Comparison of ENCODE assay signal across 8 cellular contexts in genomic region chr10:103396789-103397087, GRCh38. TPM values are rescaled to one million over a fixed set of nuclear protein-coding genes. Genes with fewer than 3 reads are reported as not detected.
DNase-seq lines count a peak whose midpoint lies in the region; ATAC-seq and TF ChIP-seq lines count a peak whose summit lies in the region.

No MANE protein-coding gene starts in this region.

- TSS peak; percentile 70 for BruUV-seq in mammary epithelial cell (replicated peaks; lab: Mats Ljungman, UMichigan)

- in situ Hi-C loops in mammary epithelial cell (cut with MboI; ENCODE audit: low sequenced_read_pairs in 2 of 2) = no loop called here

- CTCF ChIA-PET in AG04449 (lab: Yijun Ruan, JAX) = interaction anchor here (1.0 to 2.3 kb wide), 4 partner anchors 9 to 17 kb away, joined by 3 to 6 read pairs (median 3); no protein-coding TSS in a partner anchor
- CTCF ChIA-PET in mammary epithelial cell (lab: Charles Lee; ENCODE audit: low non-redundant PET) = no interaction called here

- peaks cover 86% of the 10 kb centered on the region for H3K79me2 ChIP-seq in mammary epithelial cell (ENCODE audit: insufficient read depth, low read length)

- H3K27me3 ChIP-seq in mammary epithelial cell (ENCODE audit: insufficient read depth, low read length) = no peaks in the 10 kb centered on the region
- no peaks in the 10 kb centered on the region for H3K27me3 ChIP-seq in mucosa of stomach (ENCODE audit: control insufficient read depth, insufficient read depth, low read length)

- 1% methylated on average over 8 of the region's 8 CpGs for WGBS in mammary epithelial cell (ENCODE audit: low coverage, missing lambda C conversion rate)

- H3K9me3 ChIP-seq in mammary epithelial cell (replicated peaks; ENCODE audit: insufficient read depth, low read length) (no peaks in the 10 kb centered on the region), mucosa of stomach (ENCODE audit: control insufficient read depth, low read length) (no peaks in the 10 kb centered on the region)

- dilution Hi-C loops in mammary epithelial cell (cut with HindIII; ENCODE audit: low sequenced_read_pairs) = loop anchor here (5.0 to 10.0 kb wide), 3 partner anchors 36 to 96 kb away; partner anchors contain the start of genes CALHM1, CALHM2 and NEURL1

- DNase-seq in AG04449 (ENCODE audit: low read depth, low spot score) (no peak), mammary epithelial cell (no peak), NCI-H446 treated with DMSO at 0.1 percent for 48 hours (lab: John Stamatoyannopoulos, UW) (no peak), GM10266 (ENCODE audit: extremely low spot score) (no peak)
- no peak for DNase-seq in stimulated activated CD4-positive, alpha-beta T cell treated with anti-CD3 and anti-CD28 coated beads, Interleukin-1b, Interleukin-23, amount 100 ng/mL, for 48 hours

- peak overlapping the region; percentile 57 for H3K27ac ChIP-seq in mammary epithelial cell (ENCODE audit: insufficient read depth, low read depth, low read length)

- TF ChIP-seq CTCF in AG04449 (IDR thresholded peaks at IDR 0.05; ENCODE audit: insufficient read depth, low read length, missing control alignments) = no peak
- TF ChIP-seq CTCF in mammary epithelial cell (conservative IDR thresholded peaks at IDR 0.05 in 1 of 2, IDR thresholded peaks at IDR 0.05 in 1 of 2; ENCODE audit: extremely low read depth in 1 of 2, insufficient read depth in 1 of 2, low read depth in 1 of 2, low read length in 2 of 2) = no peak
- no peak for TF ChIP-seq CTCF in GM10266 (IDR thresholded peaks at IDR 0.05; ENCODE audit: control insufficient read depth, insufficient read depth, low read depth, missing control alignments)

- H4K20me1 ChIP-seq in mammary epithelial cell (ENCODE audit: insufficient read depth, low read length) = no peaks in the 10 kb centered on the region

- H3K4me2 ChIP-seq in mammary epithelial cell (ENCODE audit: insufficient read depth, low read depth, low read length) = peak overlapping the region; percentile 80

- H3K9ac ChIP-seq in mammary epithelial cell (ENCODE audit: insufficient read depth, low read length) (peak overlapping the region; percentile 84), mucosa of stomach (ENCODE audit: low read length) (peak overlapping the region; percentile 98)

- H3K4me3 ChIP-seq in AG04449 (ENCODE audit: low read depth, low read length) (peak overlapping the region; percentile 95), mammary epithelial cell (replicated peaks in 1 of 3; ENCODE audit: insufficient read depth in 1 of 3, low read depth in 2 of 3, low read length in 3 of 3) (peak overlapping the region; percentile 68 to 91 (median 86)), mucosa of stomach (ENCODE audit: low read length) (peak overlapping the region; percentile 88)

- ATAC-seq in HG03097 (IDR thresholded peaks at IDR 0.05; ENCODE audit: low FRiP score, unreplicated experiment) (peak; percentile 9), GM21723 (IDR thresholded peaks at IDR 0.05; ENCODE audit: unreplicated experiment) (no peak)

- H2AFZ ChIP-seq in mammary epithelial cell (ENCODE audit: low read depth, low read length) = peak overlapping the region; percentile 88

- POLR2A ChIA-PET in AG04449 (lab: Yijun Ruan, JAX) = interaction anchor here (0.6 to 1.4 kb wide), 4 partner anchors 13 to 28 kb away, joined by 3 to 8 read pairs (median 4); partner anchors contain the start of gene TAF5

- peaks cover 23% of the 10 kb centered on the region for H3K36me3 ChIP-seq in mammary epithelial cell (ENCODE audit: insufficient read depth, low read length)
- H3K36me3 ChIP-seq in mucosa of stomach (ENCODE audit: control insufficient read depth, insufficient read depth, low read length) = no peaks in the 10 kb centered on the region

- H3K4me1 ChIP-seq in mammary epithelial cell (ENCODE audit: insufficient read depth, low read length) (peaks cover 9% of the 10 kb centered on the region), mucosa of stomach (ENCODE audit: control insufficient read depth, insufficient read depth, low read length) (peaks cover 13% of the 10 kb centered on the region)

- intact Hi-C loops in mammary epithelial cell (cut with micrococcal nuclease) = loop anchor here (1.0 kb wide), 2 partner anchors 28 to 40 kb away; no protein-coding TSS in a partner anchor

RNA-seq across cellular contexts. Expression of gene PDCD11, which starts 0.3 kb away (rescaled TPM):
- 10 to 100 TPM; 53.2 to 77.1 TPM for total RNA-seq in mammary epithelial cell
- 22.9 TPM for polyA plus RNA-seq in mammary epithelial cell
- 83.3 TPM for polyA minus RNA-seq in mammary epithelial cell

RNA-seq across cellular contexts. Expression of gene ATP5MK, which starts 0.5 kb away (rescaled TPM):
- 100 to 1,000 TPM; 152 to 387 TPM for total RNA-seq in mammary epithelial cell
- polyA plus RNA-seq in mammary epithelial cell = 252 TPM
- not detected for polyA minus RNA-seq in mammary epithelial cell

RNA-seq across cellular contexts. Expression of gene TAF5, which starts 29.0 kb away (rescaled TPM):
- 1 to 10 TPM; 2.8 to 4.3 TPM for total RNA-seq in mammary epithelial cell
- 3.1 TPM for polyA plus RNA-seq in mammary epithelial cell
- 2.2 TPM for polyA minus RNA-seq in mammary epithelial cell

RNA-seq across cellular contexts. Expression of gene PCGF6, which starts 45.8 kb away (rescaled TPM):
- total RNA-seq in mammary epithelial cell = 10 to 100 TPM in 1 of 2 donors, 1 to 10 TPM in 1; 8.9 to 11.3 TPM
- 6.0 TPM for polyA plus RNA-seq in mammary epithelial cell
- polyA minus RNA-seq in mammary epithelial cell = not detected

RNA-seq across cellular contexts. Expression of gene CALHM2, which starts 55.4 kb away (rescaled TPM):
- total RNA-seq in mammary epithelial cell = 1 to 10 TPM; 3.2 to 4.8 TPM
- polyA plus RNA-seq in mammary epithelial cell = 7.9 TPM
- 5.7 TPM for polyA minus RNA-seq in mammary epithelial cell
